24 cellular contexts compared by ENCODE assay signal in genomic region chrX:78168065-78168464, GRCh38. TPM values are rescaled to one million over a fixed set of nuclear protein-coding genes. Genes with fewer than 3 reads are reported as not detected.
DNase-seq lines count a peak whose midpoint lies in the region; ATAC-seq and TF ChIP-seq lines count a peak whose summit lies in the region.
"Had no signal": no experiment of that assay in that cellular context is flagged by ENCODE, and none has a peak within 500 bp of the region (broad histone marks: within the 10 kb centered on the region; RNA-seq: fewer than 3 reads in every experiment).

No MANE protein-coding gene starts in this region.

- CTCF ChIA-PET in PC-3 (lab: Charles Lee): no interaction called here

- ATAC-seq in activated CD4-positive, CD25-positive, alpha-beta regulatory T cell treated with anti-CD3 and anti-CD28 coated beads, Interleukin-2, amount 50 U/mL, for 24 hours: peak; percentile 61 to 68
- peak; percentile 79 for ATAC-seq in PC-3
- ATAC-seq: A549; stimulated activated memory B cell treated with anti-CD40 and anti-IgM and Interleukin-4, amounts not matched to agents 10 μg/mL and 1 μg/mL and 100 μg/mL, for 72 hours had no signal

- peak overlapping the region; percentile 18 for H3K4me2 ChIP-seq in PC-3 (ENCODE audit: low read length)
- H3K4me2 ChIP-seq: A549, KMS-11 had no signal

- H3K79me2 ChIP-seq in PC-3 (ENCODE audit: low read length): no peaks in the 10 kb centered on the region

- H3F3A ChIP-seq in PC-3 (ENCODE audit: low read length, unreplicated experiment): no peaks in the 10 kb centered on the region

- no TSS peak for BruUV-seq in PC-3 (replicated peaks; lab: Mats Ljungman, UMichigan)

- H2AFZ ChIP-seq in PC-3 (ENCODE audit: low read length): no peak overlapping the region

- H3K27me3 ChIP-seq in PC-3 (ENCODE audit: low read length): no peaks in the 10 kb centered on the region

- no peaks in the 10 kb centered on the region for H3K9me3 ChIP-seq in PC-3 (ENCODE audit: low read length)
- H3K9me3 ChIP-seq: A549 had no signal

- no peaks in the 10 kb centered on the region for H3K36me3 ChIP-seq in PC-3 (ENCODE audit: low read depth, low read length)

- DNase-seq in activated CD4-positive, CD25-positive, alpha-beta regulatory T cell (lab: John Stamatoyannopoulos, UW): no peak
- DNase-seq in COLO829 (ENCODE audit: low spot score) (peak; percentile 0), PC-3 (peak; percentile 63), fibroblast of mammary gland (ENCODE audit: low read depth) (peak; percentile 0), NCI-H82 treated with DMSO at 0.1 percent for 48 hours (lab: John Stamatoyannopoulos, UW; ENCODE audit: unreplicated experiment) (no peak), COLO668 (lab: John Stamatoyannopoulos, UW; ENCODE audit: unreplicated experiment) (no peak), ecto neural progenitor cell (ENCODE audit: low spot score) (no peak)
- DNase-seq: activated B cell treated with CpG ODN at 0.5 μM for 24 hours; activated naive CD8-positive, alpha-beta T cell treated with anti-CD3 and anti-CD28 coated beads, Interleukin-2, amount 10 ng/mL, durations not matched to agents 7 days and 5 days; COR-L47; DND-41; effector CD8-positive, alpha-beta T cell; islet precursor cell; NCI-H1092; NCI-H187 treated with DMSO at 0.1 percent for 48 hours; NCI-H774; retina; Right ventricle myocardium superior; stimulated activated CD4-positive, alpha-beta T cell treated with anti-CD3 and anti-CD28 coated beads, Interleukin-2, amount 100 ng/mL, for 48 hours; T-helper 9 cell had no signal

- H3K9ac ChIP-seq in PC-3 (ENCODE audit: low read length): no peak overlapping the region
- H3K9ac ChIP-seq: KMS-11 had no signal

- no peaks in the 10 kb centered on the region for H4K20me1 ChIP-seq in PC-3 (ENCODE audit: low read length)

- no peaks in the 10 kb centered on the region for H3K9me2 ChIP-seq in PC-3 (replicated peaks; ENCODE audit: low read length)

- no peak for TF ChIP-seq CTCF in PC-3 (conservative IDR thresholded peaks at IDR 0.05; ENCODE audit: low read depth, low read length)
- no peak for TF ChIP-seq CTCF in fibroblast of mammary gland (conservative IDR thresholded peaks at IDR 0.05; ENCODE audit: control insufficient read depth, insufficient read depth, low read depth, low read length)

- H3K27ac ChIP-seq in PC-3 (ENCODE audit: low read length): no peak overlapping the region
- H3K27ac ChIP-seq: A549, KMS-11 had no signal

- H3K4me3 ChIP-seq in PC-3 (ENCODE audit: low read length) (no peak overlapping the region), fibroblast of mammary gland (ENCODE audit: control insufficient read depth, low read depth, low read length) (no peak overlapping the region)
- H3K4me3 ChIP-seq: A549 had no signal

- H3K4me1 ChIP-seq in PC-3 (ENCODE audit: insufficient read depth, low read length): peaks cover 9% of the 10 kb centered on the region; the same call in 1 of the 2 replicates
- H3K4me1 ChIP-seq: A549 had no signal

- POLR2A ChIA-PET in PC-3 (lab: Charles Lee; ENCODE audit: unreplicated experiment): no interaction called here

- intact Hi-C loops in PC-3 (cut with micrococcal nuclease): no loop called here

RNA-seq across cellular contexts. Expression of gene TAF9B, which starts 28.6 kb away (rescaled TPM):
- 19.5 and 26.1 TPM in 2 replicates for total RNA-seq in PC-3 (2014; rRNA removed)

Comparison
In these comparisons a context has a peak if more than half of its experiments do, and no peak if none do; other contexts are left out.
1. DNase-seq: peak in COLO829 (single experiment), PC-3 (single experiment) and fibroblast of mammary gland (single experiment); none in activated CD4-positive, CD25-positive, alpha-beta regulatory T cell (0 of 4), NCI-H82 treated with DMSO at 0.1 percent for 48 hours (single experiment), COLO668 (single experiment) and ecto neural progenitor cell (single experiment).